Comparison of ENCODE assay signal across 16 cellular contexts in the genomic region with DNA sequence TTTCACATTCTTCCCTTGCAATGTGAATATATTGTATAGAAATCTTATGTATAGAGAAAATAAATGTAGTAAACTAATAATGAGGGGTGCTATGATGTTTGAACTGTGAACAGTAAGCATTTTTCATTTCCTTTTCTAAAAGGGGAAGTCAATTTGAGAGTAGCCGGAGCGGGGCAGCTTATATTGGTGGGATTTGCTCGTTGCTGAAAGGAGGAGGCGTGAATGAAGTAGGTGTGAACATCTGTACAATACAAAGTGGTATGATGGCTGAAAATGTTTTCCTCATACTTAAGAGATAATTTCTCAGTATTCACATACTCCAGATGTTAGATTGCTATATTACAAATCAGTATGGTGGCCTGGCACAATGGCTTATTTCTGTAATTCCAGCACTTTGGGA.
DNase-seq lines count a peak whose midpoint lies in the region; ATAC-seq and TF ChIP-seq lines count a peak whose summit lies in the region.
"Had no signal": no experiment of that assay in that cellular context is flagged by ENCODE, and none has a peak within 500 bp of the region (broad histone marks: within the 10 kb centered on the region; RNA-seq: fewer than 3 reads in every experiment).

No MANE protein-coding gene starts in this region.

- CTCF ChIA-PET in activated B cell treated with CpG ODN at 0.5 μM for 24 hours (lab: Charles Lee) = no interaction called here

- peaks cover 5% of the 10 kb centered on the region for H3K4me1 Mint-ChIP-seq in activated B cell treated with CpG ODN at 0.5 μM for 24 hours
- H3K4me1 Mint-ChIP-seq: CD8-positive, alpha-beta memory T cell had no signal

- H3K27me3 ChIP-seq in MG63 = no peaks in the 10 kb centered on the region

- H3K4me3 Mint-ChIP-seq in activated B cell treated with CpG ODN at 0.5 μM for 24 hours = no peak overlapping the region
- H3K4me3 Mint-ChIP-seq: CD8-positive, alpha-beta memory T cell had no signal

- no peaks in the 10 kb centered on the region for H3K36me3 Mint-ChIP-seq in activated B cell treated with CpG ODN at 0.5 μM for 24 hours (ENCODE audit: low read depth)
- H3K36me3 Mint-ChIP-seq: activated naive CD4-positive, alpha-beta T cell treated with anti-CD3 and anti-CD28 coated beads, Interleukin-2, amount 50 U/mL, for 72 hours had no signal

- H3K36me3 ChIP-seq in MG63 = no peaks in the 10 kb centered on the region

- no peaks in the 10 kb centered on the region for H3K27me3 Mint-ChIP-seq in activated B cell treated with CpG ODN at 0.5 μM for 24 hours
- H3K27me3 Mint-ChIP-seq: CD8-positive, alpha-beta memory T cell had no signal

- intact Hi-C loops in activated B cell treated with CpG ODN at 0.5 μM for 24 hours (cut with micrococcal nuclease) (no loop called here), left colon (cut with DNase I, micrococcal nuclease) (no loop called here)

- no peaks in the 10 kb centered on the region for H3K9me3 Mint-ChIP-seq in activated B cell treated with CpG ODN at 0.5 μM for 24 hours
- H3K9me3 Mint-ChIP-seq: activated naive CD4-positive, alpha-beta T cell treated with anti-CD3 and anti-CD28 coated beads, Interleukin-2, amount 50 U/mL, for 72 hours; CD8-positive, alpha-beta memory T cell had no signal

- no peaks in the 10 kb centered on the region for H3K9me3 ChIP-seq in MG63

- H3K27ac Mint-ChIP-seq in activated B cell treated with CpG ODN at 0.5 μM for 24 hours = no peak overlapping the region
- H3K27ac Mint-ChIP-seq: activated naive CD4-positive, alpha-beta T cell treated with anti-CD3 and anti-CD28 coated beads, Interleukin-2, amount 50 U/mL, for 72 hours had no signal

- no peak for TF ChIP-seq CTCF in activated B cell treated with CpG ODN at 0.5 μM for 24 hours (IDR thresholded peaks at IDR 0.05)

- H3K4me3 ChIP-seq in MG63 = no peak overlapping the region

- peak; percentile 97 for ATAC-seq in GM18867 (IDR thresholded peaks at IDR 0.05; ENCODE audit: unreplicated experiment)
- peak; percentile 71 for ATAC-seq in GM21619 (IDR thresholded peaks at IDR 0.05; ENCODE audit: unreplicated experiment)
- peak; percentile 88 for ATAC-seq in HG03432 (IDR thresholded peaks at IDR 0.05; ENCODE audit: unreplicated experiment)
- peak; percentile 49 for ATAC-seq in activated B cell treated with CpG ODN at 0.5 μM for 24 hours (ENCODE audit: low read depth)
- no peak for ATAC-seq in left colon
- ATAC-seq: activated naive CD4-positive, alpha-beta T cell treated with anti-CD3 and anti-CD28 coated beads, Interleukin-2, amount 50 U/mL, for 72 hours had no signal

- POLR2A ChIA-PET in activated B cell treated with CpG ODN at 0.5 μM for 24 hours (lab: Charles Lee) = no interaction called here

- DNase-seq in activated B cell treated with CpG ODN at 0.5 μM for 24 hours (no peak), left colon (no peak), MG63 (no peak), OCI-M1 (lab: John Stamatoyannopoulos, UW) (no peak), AG20443 (ENCODE audit: low spot score) (no peak)
- DNase-seq: activated CD8-positive, alpha-beta memory T cell treated with anti-CD3 and anti-CD28 coated beads for 24 hours; CD8-positive, alpha-beta memory T cell; midbrain; NCI-H1694 treated with DMSO at 0.1 percent for 48 hours; stimulated activated CD4-positive, alpha-beta T cell treated with anti-CD3 and anti-CD28 coated beads, Interleukin-1b, Interleukin-23, amount 100 ng/mL, for 48 hours; stimulated activated naive CD4-positive, alpha-beta T cell treated with Interleukin-2 at 50 U/mL for 16 hours; T1000 had no signal
